Comparison of ENCODE assay signal across 6 cellular contexts in the genomic region with DNA sequence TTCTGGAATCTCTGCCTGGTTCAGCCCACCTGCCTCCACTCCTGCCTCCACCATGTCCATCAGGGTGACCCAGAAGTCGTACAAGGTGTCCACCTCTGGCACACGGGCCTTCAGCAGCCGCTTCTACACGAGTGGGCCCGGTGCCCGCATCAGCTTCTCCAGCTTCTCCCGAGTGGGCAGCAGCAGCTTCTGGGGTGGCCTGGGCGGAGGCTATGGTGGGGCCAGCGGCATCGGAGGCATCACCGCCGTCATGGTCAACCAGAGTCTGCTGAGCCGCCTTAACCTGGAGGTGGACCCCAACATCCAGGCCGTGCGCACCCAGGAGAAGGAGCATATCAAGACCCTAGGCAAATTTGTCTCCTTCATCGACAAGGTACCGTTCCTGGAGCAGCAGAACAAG. TPM values are rescaled to one million over a fixed set of nuclear protein-coding genes. Genes with fewer than 3 reads are reported as not detected.
"Had no signal": no experiment of that assay in that cellular context is flagged by ENCODE, and none has a peak within 500 bp of the region (broad histone marks: within the 10 kb centered on the region; RNA-seq: fewer than 3 reads in every experiment).

No MANE protein-coding gene starts in this region.

- H3K4me3 ChIP-seq: GM23338, K562 had no signal

- DNase-seq: H9, HCEC 1CT, IMR-90, KG1 had no signal

- ATAC-seq: GM23338, K562 had no signal

RNA-seq across cellular contexts. Expression of a gene that starts 28.4 kb away (rescaled TPM):
- total RNA-seq: IMR-90 had no signal
- polyA plus RNA-seq: IMR-90 had no signal
